In genomic region chr19:54282706-54283105, GRCh38 we compare ENCODE assay signal across 1 cellular context.
TF ChIP-seq lines count a peak whose summit lies in the region.

No MANE protein-coding gene starts in this region.

TF ChIP-seq in GM12878, 131 proteins besides CTCF, POLR2A, EP300 and RAD21:
- no peak for TF ChIP-seq SMARCA5 (IDR thresholded peaks at IDR 0.05)
- TF ChIP-seq TARDBP (IDR thresholded peaks at IDR 0.05; ENCODE audit: borderline replicate concordance): no peak
- TF ChIP-seq ZBTB4 (CRISPR knock-in tag; IDR thresholded peaks at IDR 0.05): no peak
- TF ChIP-seq GATAD2B (conservative IDR thresholded peaks at IDR 0.05; ENCODE audit: low read depth): no peak
- TF ChIP-seq ZSCAN29 (IDR thresholded peaks at IDR 0.05): no peak
- no peak for TF ChIP-seq CBX3 (IDR thresholded peaks at IDR 0.05; ENCODE audit: borderline replicate concordance, low read depth)
- no peak for TF ChIP-seq TBL1XR1 (IDR thresholded peaks at IDR 0.05; ENCODE audit: low read depth, low read length)
- TF ChIP-seq SIN3A (IDR thresholded peaks at IDR 0.05; ENCODE audit: low read depth, low read length): no peak
- no peak for TF ChIP-seq POU2F2 (IDR thresholded peaks at IDR 0.05; ENCODE audit: borderline replicate concordance, low read depth, low read length)
- TF ChIP-seq GABPA (IDR thresholded peaks at IDR 0.05; ENCODE audit: low read depth): no peak
- no peak for TF ChIP-seq CEBPB (IDR thresholded peaks at IDR 0.05; ENCODE audit: borderline replicate concordance in 1 of 2, low read depth in 2 of 2, low read length in 2 of 2)
- TF ChIP-seq CHD1 (IDR thresholded peaks at IDR 0.05; ENCODE audit: low read depth, low read length): no peak
- no peak for TF ChIP-seq CREB1 (IDR thresholded peaks at IDR 0.05; ENCODE audit: low read depth)
- no peak for TF ChIP-seq MYC (IDR thresholded peaks at IDR 0.05; ENCODE audit: insufficient read depth, insufficient read length, insufficient replicate concordance, low read length, severe bottlenecking)
- no peak for TF ChIP-seq BMI1 (IDR thresholded peaks at IDR 0.05; ENCODE audit: borderline replicate concordance)
- no peak for TF ChIP-seq CHD2 (IDR thresholded peaks at IDR 0.05; ENCODE audit: borderline replicate concordance, low read depth, low read length)
- TF ChIP-seq DPF2 (IDR thresholded peaks at IDR 0.05): no peak
- no peak for TF ChIP-seq NKRF (conservative IDR thresholded peaks at IDR 0.05)
- no peak for TF ChIP-seq POLR2AphosphoS2 (IDR thresholded peaks at IDR 0.05; ENCODE audit: low read depth, low read length)
